Comparison of ENCODE assay signal across 9 cellular contexts in genomic region chr9:135887021-135887507, GRCh38. TPM values are rescaled to one million over a fixed set of nuclear protein-coding genes. Genes with fewer than 3 reads are reported as not detected.
DNase-seq lines count a peak whose midpoint lies in the region; ATAC-seq and TF ChIP-seq lines count a peak whose summit lies in the region.
"Had no signal": no experiment of that assay in that cellular context is flagged by ENCODE, and none has a peak within 500 bp of the region (broad histone marks: within the 10 kb centered on the region; RNA-seq: fewer than 3 reads in every experiment).

No MANE protein-coding gene starts in this region.

- H3K27ac ChIP-seq in SJCRH30 (no peak overlapping the region), fibroblast of lung (ENCODE audit: insufficient read depth, low read length) (no peak overlapping the region)
- H3K27ac ChIP-seq: 22Rv1 had no signal

- H2AFZ ChIP-seq in fibroblast of lung (ENCODE audit: low read length) = no peak overlapping the region

- H3K9me3 Mint-ChIP-seq in T-helper 1 cell treated with Interleukin-12 subunit alpha and Interleukin-12 subunit beta and Interleukin-4 antibody, amounts not matched to agents 30 μg/mL and 1 μg/mL, for 36 hours = no peaks in the 10 kb centered on the region
- H3K9me3 Mint-ChIP-seq in stimulated activated memory B cell treated with anti-CD40 and anti-IgM and Interleukin-4, amounts not matched to agents 10 μg/mL and 1 μg/mL and 100 μg/mL, for 72 hours = no peaks in the 10 kb centered on the region

- H3K4me3 ChIP-seq in SJCRH30 = no peak overlapping the region
- no peak overlapping the region for H3K4me3 ChIP-seq in fibroblast of lung (replicated peaks in 1 of 4; ENCODE audit: control extremely low read depth in 1 of 4, insufficient read depth in 1 of 4, low read depth in 3 of 4, low read length in 4 of 4)

- H3K4me1 ChIP-seq in SJCRH30 = peaks cover 25% of the 10 kb centered on the region
- H3K4me1 ChIP-seq in fibroblast of lung (ENCODE audit: control insufficient read depth, extremely low read depth, insufficient read depth, low read length) = peaks cover 27% of the 10 kb centered on the region

- H3K36me3 Mint-ChIP-seq in T-helper 1 cell treated with Interleukin-12 subunit alpha and Interleukin-12 subunit beta and Interleukin-4 antibody, amounts not matched to agents 30 μg/mL and 1 μg/mL, for 36 hours (ENCODE audit: low read depth) = no peaks in the 10 kb centered on the region
- H3K36me3 Mint-ChIP-seq in stimulated activated memory B cell treated with anti-CD40 and anti-IgM and Interleukin-4, amounts not matched to agents 10 μg/mL and 1 μg/mL and 100 μg/mL, for 72 hours = peaks cover 6% of the 10 kb centered on the region

- peak overlapping the region; percentile 73 for H3K27ac Mint-ChIP-seq in T-helper 1 cell treated with Interleukin-12 subunit alpha and Interleukin-12 subunit beta and Interleukin-4 antibody, amounts not matched to agents 30 μg/mL and 1 μg/mL, for 36 hours
- peak overlapping the region; percentile 62 for H3K27ac Mint-ChIP-seq in stimulated activated memory B cell treated with anti-CD40 and anti-IgM and Interleukin-4, amounts not matched to agents 10 μg/mL and 1 μg/mL and 100 μg/mL, for 72 hours

- H4K20me1 ChIP-seq in fibroblast of lung (ENCODE audit: control insufficient read depth, extremely low read depth, insufficient read depth, low read length) = peaks cover 2% of the 10 kb centered on the region

- DNase-seq in T-helper 1 cell (no peak), SJCRH30 (peak; percentile 54 to 60), fibroblast of lung (ENCODE audit: low read depth in 2 of 2) (peak; percentile 40 to 49), DMS53 treated with DMSO at 0.1 percent for 48 hours (lab: John Stamatoyannopoulos, UW; ENCODE audit: unreplicated experiment) (no peak), LoVo (ENCODE audit: low spot score) (no peak)

- no peaks in the 10 kb centered on the region for H3K27me3 ChIP-seq in SJCRH30
- H3K27me3 ChIP-seq in fibroblast of lung (ENCODE audit: control insufficient read depth, insufficient read depth, low read length) = no peaks in the 10 kb centered on the region

- ATAC-seq in stimulated activated memory B cell treated with anti-CD40 and anti-IgM and Interleukin-4, amounts not matched to agents 10 μg/mL and 1 μg/mL and 100 μg/mL, for 72 hours = peak; percentile 6
- ATAC-seq in GM19395 (IDR thresholded peaks at IDR 0.05; ENCODE audit: unreplicated experiment) = no peak

- peak overlapping the region; percentile 72 for H3K4me3 Mint-ChIP-seq in T-helper 1 cell treated with Interleukin-12 subunit alpha and Interleukin-12 subunit beta and Interleukin-4 antibody, amounts not matched to agents 30 μg/mL and 1 μg/mL, for 36 hours
- H3K4me3 Mint-ChIP-seq in stimulated activated memory B cell treated with anti-CD40 and anti-IgM and Interleukin-4, amounts not matched to agents 10 μg/mL and 1 μg/mL and 100 μg/mL, for 72 hours = peak overlapping the region; percentile 63

- no peaks in the 10 kb centered on the region for H3K27me3 Mint-ChIP-seq in T-helper 1 cell treated with Interleukin-12 subunit alpha and Interleukin-12 subunit beta and Interleukin-4 antibody, amounts not matched to agents 30 μg/mL and 1 μg/mL, for 36 hours (ENCODE audit: low read depth)
- no peaks in the 10 kb centered on the region for H3K27me3 Mint-ChIP-seq in stimulated activated memory B cell treated with anti-CD40 and anti-IgM and Interleukin-4, amounts not matched to agents 10 μg/mL and 1 μg/mL and 100 μg/mL, for 72 hours

- peaks cover 84% of the 10 kb centered on the region for H3K79me2 ChIP-seq in fibroblast of lung (ENCODE audit: control insufficient read depth, insufficient read depth, low read length)

- TF ChIP-seq CTCF in fibroblast of lung (conservative IDR thresholded peaks at IDR 0.05 in 1 of 2, IDR thresholded peaks at IDR 0.05 in 1 of 2; ENCODE audit: low read depth in 1 of 2, low read length in 2 of 2) = no peak

- H3K9me3 ChIP-seq in SJCRH30 (replicated peaks) (no peaks in the 10 kb centered on the region), fibroblast of lung (ENCODE audit: control insufficient read depth, insufficient read depth, low read depth, low read length) (no peaks in the 10 kb centered on the region)

- peaks cover 25% of the 10 kb centered on the region for H3K4me1 Mint-ChIP-seq in T-helper 1 cell treated with Interleukin-12 subunit alpha and Interleukin-12 subunit beta and Interleukin-4 antibody, amounts not matched to agents 30 μg/mL and 1 μg/mL, for 36 hours (ENCODE audit: low read depth)
- H3K4me1 Mint-ChIP-seq in stimulated activated memory B cell treated with anti-CD40 and anti-IgM and Interleukin-4, amounts not matched to agents 10 μg/mL and 1 μg/mL and 100 μg/mL, for 72 hours = peaks cover 85% of the 10 kb centered on the region

- no peak overlapping the region for H3K9ac ChIP-seq in fibroblast of lung (ENCODE audit: insufficient read depth, low read length)

- H3K36me3 ChIP-seq in SJCRH30 (no peaks in the 10 kb centered on the region; the same call in 1 of the 2 replicates), fibroblast of lung (ENCODE audit: control insufficient read depth, insufficient read depth, low read length) (no peaks in the 10 kb centered on the region)

- H3K4me2 ChIP-seq in fibroblast of lung (ENCODE audit: extremely low read depth, insufficient read depth, low read length) = no peak overlapping the region

RNA-seq across cellular contexts. Expression of gene CAMSAP1, which starts 20.3 kb away (rescaled TPM):
- total RNA-seq in SJCRH30 (2014; rRNA removed; shearing (Covaris generic)) = 34.4 and 42.3 TPM in 2 replicates
- total RNA-seq in fibroblast of lung = 17.7 and 18.8 TPM in 2 replicates
- polyA plus RNA-seq in fibroblast of lung = 5.0 and 7.2 TPM in 2 replicates
- polyA plus RNA-seq in fibroblast of lung (2012) = 9.5 and 11.6 TPM in 2 replicates
- polyA minus RNA-seq in fibroblast of lung (ENCODE audit: low replicate concordance) = 21.2 and 22.6 TPM in 2 replicates

Comparison
In these comparisons a context has a peak if more than half of its experiments do, and no peak if none do; other contexts are left out.
1. DNase-seq: peak in SJCRH30 (2 of 2) and fibroblast of lung (2 of 2); none in T-helper 1 cell (0 of 5), DMS53 treated with DMSO at 0.1 percent for 48 hours (single experiment) and LoVo (single experiment).